25 cellular contexts compared by ENCODE assay signal in genomic region chr14:74147571-74147970, GRCh38.
"Had no signal": no experiment of that assay in that cellular context is flagged by ENCODE, and none has a peak within 500 bp of the region (broad histone marks: within the 10 kb centered on the region; RNA-seq: fewer than 3 reads in every experiment).

No MANE protein-coding gene starts in this region.

- H3K27me3 Mint-ChIP-seq: activated naive CD4-positive, alpha-beta T cell treated with anti-CD3 and anti-CD28 coated beads, Interleukin-2, amount 50 U/mL, for 24 hours; activated naive CD8-positive, alpha-beta T cell treated with anti-CD3 and anti-CD28 coated beads, Interleukin-2, amount 50 U/mL, for 24 hours; IgD-negative memory B cell had no signal

- H3K9me3 ChIP-seq: SJSA1 had no signal

- H3K27me3 ChIP-seq: brain microvascular endothelial cell, cardiac muscle cell, SJSA1 had no signal

- DNase-seq: activated CD4-positive, alpha-beta T cell treated with anti-CD3 and anti-CD28 coated beads, Interleukin-2, amount 50 U/mL, for 4 hours; activated CD8-positive, alpha-beta memory T cell treated with anti-CD3 and anti-CD28 coated beads, Interleukin-2, amount 50 U/mL, for 48 hours; activated CD8-positive, alpha-beta T cell treated with anti-CD3 and anti-CD28 coated beads, Interleukin-2, amount 10 ng/mL, durations not matched to agents 7 days and 5 days; activated gamma-delta T cell; activated naive CD8-positive, alpha-beta T cell treated with anti-CD3 and anti-CD28 coated beads, Interleukin-2, amount 50 U/mL, for 24 hours; activated T-cell treated with anti-CD3 and anti-CD28 coated beads, Interleukin-2, amount 50 U/mL, for 1 hour; amniotic stem cell; brain microvascular endothelial cell; KG1; NCI-H1105 treated with DMSO at 0.1 percent for 48 hours; NCI-H1436 treated with DMSO at 0.1 percent for 48 hours; NCI-H187; NCI-H2081; NCI-H510A treated with DMSO at 0.1 percent for 48 hours; NCI-H69; PC-3; SHP77; SW 1271 had no signal

- ATAC-seq: activated CD8-positive, alpha-beta T cell treated with anti-CD3 and anti-CD28 coated beads, Interleukin-2, amount 10 ng/mL, durations not matched to agents 7 days and 5 days; activated naive CD8-positive, alpha-beta T cell treated with anti-CD3 and anti-CD28 coated beads, Interleukin-2, amount 50 U/mL, for 24 hours; PC-3; SK-N-SH treated with all-trans-retinoic acid at 6 μM for 48 hours; WTC11 had no signal

- H3K36me3 Mint-ChIP-seq: WTC11 had no signal

- H3K9me3 Mint-ChIP-seq: activated naive CD4-positive, alpha-beta T cell treated with anti-CD3 and anti-CD28 coated beads, Interleukin-2, amount 50 U/mL, for 24 hours; activated naive CD8-positive, alpha-beta T cell treated with anti-CD3 and anti-CD28 coated beads, Interleukin-2, amount 50 U/mL, for 24 hours; IgD-negative memory B cell; T-helper 1 cell treated with Interleukin-12 subunit alpha and Interleukin-12 subunit beta and Interleukin-4 antibody, amounts not matched to agents 30 μg/mL and 1 μg/mL, for 36 hours; WTC11 had no signal

- H3K4me1 ChIP-seq: SJSA1 had no signal

- H3K27ac Mint-ChIP-seq: activated CD8-positive, alpha-beta T cell treated with anti-CD3 and anti-CD28 coated beads, Interleukin-2, amount 10 ng/mL, durations not matched to agents 7 days and 5 days; activated naive CD4-positive, alpha-beta T cell treated with anti-CD3 and anti-CD28 coated beads, Interleukin-2, amount 50 U/mL, for 24 hours; activated naive CD8-positive, alpha-beta T cell treated with anti-CD3 and anti-CD28 coated beads, Interleukin-2, amount 50 U/mL, for 24 hours; IgD-negative memory B cell; T-helper 1 cell treated with Interleukin-12 subunit alpha and Interleukin-12 subunit beta and Interleukin-4 antibody, amounts not matched to agents 30 μg/mL and 1 μg/mL, for 36 hours; WTC11 had no signal

- H3K4me3 ChIP-seq: cardiac muscle cell, SJSA1 had no signal

- H3K36me3 ChIP-seq: brain microvascular endothelial cell, cardiac muscle cell, SJSA1 had no signal

- H3K4me1 Mint-ChIP-seq: WTC11 had no signal

- H3K27ac ChIP-seq: brain microvascular endothelial cell, cardiac muscle cell, SJSA1 had no signal

- H3K4me3 Mint-ChIP-seq: activated CD8-positive, alpha-beta T cell treated with anti-CD3 and anti-CD28 coated beads, Interleukin-2, amount 10 ng/mL, durations not matched to agents 7 days and 5 days; activated naive CD4-positive, alpha-beta T cell treated with anti-CD3 and anti-CD28 coated beads, Interleukin-2, amount 50 U/mL, for 24 hours; activated naive CD8-positive, alpha-beta T cell treated with anti-CD3 and anti-CD28 coated beads, Interleukin-2, amount 50 U/mL, for 24 hours; IgD-negative memory B cell; T-helper 1 cell treated with Interleukin-12 subunit alpha and Interleukin-12 subunit beta and Interleukin-4 antibody, amounts not matched to agents 30 μg/mL and 1 μg/mL, for 36 hours; WTC11 had no signal
